In the genomic region with DNA sequence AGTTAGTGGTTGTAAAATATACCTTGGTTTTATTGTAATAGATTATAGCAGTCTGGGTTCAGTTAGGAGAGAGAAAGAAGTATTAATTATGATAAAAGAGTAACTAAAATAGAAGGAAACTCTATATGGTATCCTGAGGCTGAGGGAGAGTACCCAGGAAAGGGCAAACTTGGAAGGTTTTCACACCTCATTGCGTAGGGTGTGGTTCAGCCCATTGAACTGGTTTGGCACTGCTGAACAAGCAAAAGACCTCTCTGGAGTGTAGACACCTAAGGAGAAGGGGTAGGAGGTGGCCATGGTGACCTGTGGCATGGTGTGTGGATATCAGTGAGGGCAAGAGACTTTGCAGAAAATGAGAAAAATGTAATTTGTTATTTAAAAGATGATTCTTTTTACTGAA, we compare ENCODE assay signal across 22 cellular contexts.
DNase-seq lines count a peak whose midpoint lies in the region; ATAC-seq and TF ChIP-seq lines count a peak whose summit lies in the region.
"Had no signal": no experiment of that assay in that cellular context is flagged by ENCODE, and none has a peak within 500 bp of the region (broad histone marks: within the 10 kb centered on the region; RNA-seq: fewer than 3 reads in every experiment).

No MANE protein-coding gene starts in this region.

- peaks cover 54% of the 10 kb centered on the region for H3K4me1 Mint-ChIP-seq in stimulated activated naive CD8-positive, alpha-beta T cell treated with anti-CD3 and anti-CD28 coated beads, Interleukin-15, Interleukin-2, amounts not matched to agents 100 ng/mL and 50 ng/mL, for 24 hours (ENCODE audit: low read depth)
- peaks cover 49% of the 10 kb centered on the region for H3K4me1 Mint-ChIP-seq in stimulated activated naive CD8-positive, alpha-beta T cell treated with anti-CD3 and anti-CD28 coated beads, Interleukin-15, amount 100 ng/mL, for 72 hours
- peaks cover 36% of the 10 kb centered on the region for H3K4me1 Mint-ChIP-seq in activated T-helper 17 cell treated with anti-CD3 and anti-CD28 coated beads, Interleukin-2, amount 50 U/mL, for 72 hours

- H3K27ac ChIP-seq in PC-9, result no peak overlapping the region
- H3K27ac ChIP-seq: BLaER1 treated with 17β-estradiol and CSF1 and Interleukin-3, amounts not matched to agents 10 nM and 100 nM; neutrophil had no signal

- H3K4me3 Mint-ChIP-seq in stimulated activated naive CD8-positive, alpha-beta T cell treated with anti-CD3 and anti-CD28 coated beads, Interleukin-15, Interleukin-2, amounts not matched to agents 100 ng/mL and 50 ng/mL, for 24 hours, result peak overlapping the region; percentile 26
- H3K4me3 Mint-ChIP-seq in stimulated activated naive CD8-positive, alpha-beta T cell treated with anti-CD3 and anti-CD28 coated beads, Interleukin-15, amount 100 ng/mL, for 72 hours, result no peak overlapping the region
- no peak overlapping the region for H3K4me3 Mint-ChIP-seq in activated T-helper 17 cell treated with anti-CD3 and anti-CD28 coated beads, Interleukin-2, amount 50 U/mL, for 72 hours
- H3K4me3 Mint-ChIP-seq: activated CD8-positive, alpha-beta memory T cell treated with anti-CD3 and anti-CD28 coated beads, Interleukin-2, amount 10 ng/mL, durations not matched to agents 7 days and 5 days; stimulated activated naive B cell treated with anti-CD40 and anti-IgM and Interleukin-4, amounts not matched to agents 10 μg/mL and 1 μg/mL and 100 μg/mL, for 72 hours had no signal

- POLR2A ChIA-PET in PC-9 (lab: Charles Lee; ENCODE audit: unreplicated experiment), result no interaction called here

- no peak for TF ChIP-seq CTCF in PC-9 (conservative IDR thresholded peaks at IDR 0.05)

- no peaks in the 10 kb centered on the region for H3K27me3 ChIP-seq in PC-9 (ENCODE audit: insufficient read depth, low read depth)
- H3K27me3 ChIP-seq: BLaER1 treated with 17β-estradiol and CSF1 and Interleukin-3, amounts not matched to agents 10 nM and 100 nM; neutrophil had no signal

- no peaks in the 10 kb centered on the region for H3F3A ChIP-seq in PC-9 (ENCODE audit: insufficient read depth, low read depth)

- H3K79me2 ChIP-seq in PC-9 (ENCODE audit: low read depth), result peaks cover 9% of the 10 kb centered on the region; the same call in 1 of the 2 replicates

- CTCF ChIA-PET in PC-9 (lab: Charles Lee), result no interaction called here

- no peak overlapping the region for H3K4me3 ChIP-seq in PC-9
- H3K4me3 ChIP-seq: BLaER1 treated with 17β-estradiol and CSF1 and Interleukin-3, amounts not matched to agents 10 nM and 100 nM; HAP-1 had no signal

- peak overlapping the region; percentile 72 for H3K27ac Mint-ChIP-seq in stimulated activated naive CD8-positive, alpha-beta T cell treated with anti-CD3 and anti-CD28 coated beads, Interleukin-15, Interleukin-2, amounts not matched to agents 100 ng/mL and 50 ng/mL, for 24 hours
- H3K27ac Mint-ChIP-seq in stimulated activated naive CD8-positive, alpha-beta T cell treated with anti-CD3 and anti-CD28 coated beads, Interleukin-15, amount 100 ng/mL, for 72 hours, result peak overlapping the region in 1 of 2 donors; percentile 10
- H3K27ac Mint-ChIP-seq in activated T-helper 17 cell treated with anti-CD3 and anti-CD28 coated beads, Interleukin-2, amount 50 U/mL, for 72 hours, result peak overlapping the region; percentile 77
- H3K27ac Mint-ChIP-seq: activated CD8-positive, alpha-beta memory T cell treated with anti-CD3 and anti-CD28 coated beads, Interleukin-2, amount 10 ng/mL, durations not matched to agents 7 days and 5 days; stimulated activated naive B cell treated with anti-CD40 and anti-IgM and Interleukin-4, amounts not matched to agents 10 μg/mL and 1 μg/mL and 100 μg/mL, for 72 hours had no signal

- intact Hi-C loops in PC-9 (cut with micrococcal nuclease; ENCODE audit: unreplicated experiment), result no loop called here

- H3K27me3 Mint-ChIP-seq in stimulated activated naive CD8-positive, alpha-beta T cell treated with anti-CD3 and anti-CD28 coated beads, Interleukin-15, Interleukin-2, amounts not matched to agents 100 ng/mL and 50 ng/mL, for 24 hours, result no peaks in the 10 kb centered on the region
- no peaks in the 10 kb centered on the region for H3K27me3 Mint-ChIP-seq in stimulated activated naive CD8-positive, alpha-beta T cell treated with anti-CD3 and anti-CD28 coated beads, Interleukin-15, amount 100 ng/mL, for 72 hours
- H3K27me3 Mint-ChIP-seq in activated T-helper 17 cell treated with anti-CD3 and anti-CD28 coated beads, Interleukin-2, amount 50 U/mL, for 72 hours, result no peaks in the 10 kb centered on the region
- H3K27me3 Mint-ChIP-seq: activated CD8-positive, alpha-beta memory T cell treated with anti-CD3 and anti-CD28 coated beads, Interleukin-2, amount 10 ng/mL, durations not matched to agents 7 days and 5 days; stimulated activated naive B cell treated with anti-CD40 and anti-IgM and Interleukin-4, amounts not matched to agents 10 μg/mL and 1 μg/mL and 100 μg/mL, for 72 hours had no signal

- no peaks in the 10 kb centered on the region for H4K20me1 ChIP-seq in PC-9 (ENCODE audit: insufficient read depth)

- H3K9me3 ChIP-seq in PC-9 (ENCODE audit: insufficient read depth, low read depth), result no peaks in the 10 kb centered on the region
- H3K9me3 ChIP-seq: HAP-1, neutrophil had no signal

- no TSS peak for BruUV-seq in PC-9 (replicated peaks; lab: Mats Ljungman, UMichigan)

- no peaks in the 10 kb centered on the region for H3K36me3 ChIP-seq in PC-9 (ENCODE audit: low read depth)

- no peaks in the 10 kb centered on the region for H3K4me1 ChIP-seq in PC-9 (replicated peaks; ENCODE audit: insufficient read depth)
- H3K4me1 ChIP-seq: HAP-1 had no signal

- peaks cover 82% of the 10 kb centered on the region for H3K36me3 Mint-ChIP-seq in stimulated activated naive CD8-positive, alpha-beta T cell treated with anti-CD3 and anti-CD28 coated beads, Interleukin-15, Interleukin-2, amounts not matched to agents 100 ng/mL and 50 ng/mL, for 24 hours (ENCODE audit: low read depth)
- peaks cover 97% of the 10 kb centered on the region for H3K36me3 Mint-ChIP-seq in activated T-helper 17 cell treated with anti-CD3 and anti-CD28 coated beads, Interleukin-2, amount 50 U/mL, for 72 hours (ENCODE audit: low read depth)

- H2AFZ ChIP-seq in PC-9, result no peak overlapping the region

- ATAC-seq in stimulated activated naive CD8-positive, alpha-beta T cell treated with anti-CD3 and anti-CD28 coated beads, Interleukin-15, amount 100 ng/mL, for 72 hours, result no peak
- ATAC-seq in activated T-helper 17 cell treated with anti-CD3 and anti-CD28 coated beads, Interleukin-2, amount 50 U/mL, for 72 hours (replicated peaks), result peak; percentile 42
- ATAC-seq: activated CD8-positive, alpha-beta memory T cell treated with anti-CD3 and anti-CD28 coated beads, Interleukin-2, amount 10 ng/mL, durations not matched to agents 7 days and 5 days; sciatic nerve; stimulated activated naive B cell treated with anti-CD40 and anti-IgM and Interleukin-4, amounts not matched to agents 10 μg/mL and 1 μg/mL and 100 μg/mL, for 72 hours had no signal

- H3K9me2 ChIP-seq in PC-9 (ENCODE audit: insufficient read depth), result no peaks in the 10 kb centered on the region

- no peak for DNase-seq in stimulated activated naive CD8-positive, alpha-beta T cell treated with anti-CD3 and anti-CD28 coated beads, Interleukin-15, amount 100 ng/mL, for 72 hours
- DNase-seq in islet precursor cell (peak; percentile 44), NCI-H2081 (lab: John Stamatoyannopoulos, UW) (no peak), PC-9 (no peak)
- no peak for DNase-seq in activated CD8-positive, alpha-beta memory T cell treated with anti-CD3 and anti-CD28 coated beads, Interleukin-2, amount 50 U/mL, for 4 hours
- DNase-seq: activated CD4-positive, alpha-beta T cell treated with anti-CD3 and anti-CD28 coated beads for 1 hour; activated CD8-positive, alpha-beta memory T cell treated with anti-CD3 and anti-CD28 coated beads, Interleukin-2, amount 10 ng/mL, durations not matched to agents 7 days and 5 days; cerebellar nuclear complex; kidney; mammary epithelial cell; NCI-H1417; NCI-H2029 treated with DMSO at 0.1 percent for 48 hours; NCI-H345; stimulated activated CD4-positive, alpha-beta T cell treated with anti-CD3 and anti-CD28 coated beads, Interleukin-4, amount 100 ng/mL, for 4 hours; stimulated activated naive B cell treated with anti-CD40 and anti-IgM and Interleukin-4, amounts not matched to agents 10 μg/mL and 1 μg/mL and 100 μg/mL, for 72 hours; SW 1271 had no signal

- H3K9me3 Mint-ChIP-seq in stimulated activated naive CD8-positive, alpha-beta T cell treated with anti-CD3 and anti-CD28 coated beads, Interleukin-15, Interleukin-2, amounts not matched to agents 100 ng/mL and 50 ng/mL, for 24 hours, result peaks cover 9% of the 10 kb centered on the region
- H3K9me3 Mint-ChIP-seq in stimulated activated naive CD8-positive, alpha-beta T cell treated with anti-CD3 and anti-CD28 coated beads, Interleukin-15, amount 100 ng/mL, for 72 hours, result peaks cover 9 to 23% of the 10 kb centered on the region in 2 donors
- H3K9me3 Mint-ChIP-seq in activated T-helper 17 cell treated with anti-CD3 and anti-CD28 coated beads, Interleukin-2, amount 50 U/mL, for 72 hours, result peaks cover 4% of the 10 kb centered on the region

- H3K4me2 ChIP-seq in PC-9, result no peak overlapping the region
- H3K4me2 ChIP-seq: BLaER1 treated with 17β-estradiol and CSF1 and Interleukin-3, amounts not matched to agents 10 nM and 100 nM had no signal
